In genomic region chr17:16074423-16074822, GRCh38 we compare ENCODE assay signal across 30 cellular contexts.
"Had no signal": no experiment of that assay in that cellular context is flagged by ENCODE, and none has a peak within 500 bp of the region (broad histone marks: within the 10 kb centered on the region; RNA-seq: fewer than 3 reads in every experiment).

No MANE protein-coding gene starts in this region.

- H3K4me3 Mint-ChIP-seq: activated CD4-positive, alpha-beta memory T cell treated with anti-CD3 and anti-CD28 coated beads for 36 hours; activated CD4-positive, alpha-beta T cell treated with anti-CD3 and anti-CD28 coated beads for 36 hours; activated CD4-positive, alpha-beta T cell treated with anti-CD3 and anti-CD28 coated beads, Interleukin-2, amount 10 ng/mL, durations not matched to agents 24 days and 14 days; activated naive CD4-positive, alpha-beta T cell treated with anti-CD3 and anti-CD28 coated beads for 36 hours; activated naive CD4-positive, alpha-beta T cell treated with anti-CD3 and anti-CD28 coated beads, Interleukin-2, amount 50 U/mL, for 24 hours; activated naive CD8-positive, alpha-beta T cell treated with anti-CD3 and anti-CD28 coated beads for 36 hours; activated naive CD8-positive, alpha-beta T cell treated with anti-CD3 and anti-CD28 coated beads, Interleukin-2, amount 50 U/mL, for 24 hours; activated T-cell treated with anti-CD3 and anti-CD28 coated beads, Interleukin-2, amount 50 U/mL, for 4 hours; effector memory CD8-positive, alpha-beta T cell had no signal

- H3K4me1 Mint-ChIP-seq: activated CD4-positive, alpha-beta T cell treated with anti-CD3 and anti-CD28 coated beads for 36 hours; activated naive CD8-positive, alpha-beta T cell treated with anti-CD3 and anti-CD28 coated beads for 36 hours; activated naive CD8-positive, alpha-beta T cell treated with anti-CD3 and anti-CD28 coated beads, Interleukin-2, amount 50 U/mL, for 24 hours had no signal

- DNase-seq: activated CD4-positive, alpha-beta memory T cell treated with anti-CD3 and anti-CD28 coated beads for 36 hours; activated CD4-positive, alpha-beta T cell treated with anti-CD3 and anti-CD28 coated beads for 36 hours; activated CD4-positive, alpha-beta T cell treated with anti-CD3 and anti-CD28 coated beads, Interleukin-2, amount 10 ng/mL, durations not matched to agents 24 days and 14 days; activated CD4-positive, CD25-positive, alpha-beta regulatory T cell; activated CD4-positive, CD25-positive, alpha-beta regulatory T cell treated with anti-CD3 and anti-CD28 coated beads, Interleukin-2, amount 50 U/mL, for 72 hours; activated CD8-positive, alpha-beta memory T cell treated with anti-CD3 and anti-CD28 coated beads for 24 hours; activated effector memory CD4-positive, alpha-beta T cell treated with anti-CD3 and anti-CD28 coated beads, Interleukin-2, amount 50 U/mL, for 16 hours; activated naive CD4-positive, alpha-beta T cell treated with anti-CD3 and anti-CD28 coated beads for 36 hours; activated naive CD8-positive, alpha-beta T cell treated with anti-CD3 and anti-CD28 coated beads for 36 hours; activated naive CD8-positive, alpha-beta T cell treated with anti-CD3 and anti-CD28 coated beads, Interleukin-2, amount 50 U/mL, for 24 hours; activated T-cell treated with anti-CD3 and anti-CD28 coated beads, Interleukin-2, amount 50 U/mL, for 4 hours; adrenal gland; amygdala; aorta; body of pancreas; caudate nucleus; cortex of kidney; dermis blood vessel endothelial cell; effector CD4-positive, alpha-beta T cell; effector memory CD8-positive, alpha-beta T cell; erythroblast; foreskin keratinocyte; gastrocnemius medialis; head of caudate nucleus; T-helper 1 cell; T-helper 2 cell had no signal

- H3K27ac Mint-ChIP-seq: activated CD4-positive, alpha-beta memory T cell treated with anti-CD3 and anti-CD28 coated beads for 36 hours; activated CD4-positive, alpha-beta T cell treated with anti-CD3 and anti-CD28 coated beads for 36 hours; activated CD4-positive, alpha-beta T cell treated with anti-CD3 and anti-CD28 coated beads, Interleukin-2, amount 10 ng/mL, durations not matched to agents 24 days and 14 days; activated naive CD4-positive, alpha-beta T cell treated with anti-CD3 and anti-CD28 coated beads for 36 hours; activated naive CD4-positive, alpha-beta T cell treated with anti-CD3 and anti-CD28 coated beads, Interleukin-2, amount 50 U/mL, for 24 hours; activated naive CD8-positive, alpha-beta T cell treated with anti-CD3 and anti-CD28 coated beads for 36 hours; activated naive CD8-positive, alpha-beta T cell treated with anti-CD3 and anti-CD28 coated beads, Interleukin-2, amount 50 U/mL, for 24 hours; activated T-helper 2 cell treated with anti-CD3 and anti-CD28 coated beads, Interferon-gamma antibody, Interleukin-2, Interleukin-4, amounts not matched to agents 10 μg/mL and 5 μg/mL and 100 μg/mL, durations not matched to agents 14 hours and 24 hours and 36 hours had no signal

- H3K4me1 ChIP-seq: adrenal gland, body of pancreas, esophagus muscularis mucosa, foreskin keratinocyte, gastrocnemius medialis had no signal

- ATAC-seq: activated CD4-positive, alpha-beta T cell treated with anti-CD3 and anti-CD28 coated beads for 36 hours; activated naive CD8-positive, alpha-beta T cell treated with anti-CD3 and anti-CD28 coated beads, Interleukin-2, amount 50 U/mL, for 24 hours; activated T-cell treated with anti-CD3 and anti-CD28 coated beads, Interleukin-2, amount 50 U/mL, for 4 hours; body of pancreas; effector memory CD8-positive, alpha-beta T cell; foreskin keratinocyte; gastrocnemius medialis had no signal

- H3K4me3 ChIP-seq: adrenal gland, body of pancreas, esophagus muscularis mucosa, gastrocnemius medialis had no signal

- FAIRE-seq: colon had no signal

- H3K27me3 Mint-ChIP-seq: activated CD4-positive, alpha-beta memory T cell treated with anti-CD3 and anti-CD28 coated beads for 36 hours; activated CD4-positive, alpha-beta T cell treated with anti-CD3 and anti-CD28 coated beads for 36 hours; activated CD4-positive, alpha-beta T cell treated with anti-CD3 and anti-CD28 coated beads, Interleukin-2, amount 10 ng/mL, durations not matched to agents 24 days and 14 days; activated naive CD4-positive, alpha-beta T cell treated with anti-CD3 and anti-CD28 coated beads, Interleukin-2, amount 50 U/mL, for 24 hours; activated naive CD8-positive, alpha-beta T cell treated with anti-CD3 and anti-CD28 coated beads for 36 hours; activated naive CD8-positive, alpha-beta T cell treated with anti-CD3 and anti-CD28 coated beads, Interleukin-2, amount 50 U/mL, for 24 hours; effector memory CD8-positive, alpha-beta T cell had no signal

- H3K27ac ChIP-seq: adrenal gland, body of pancreas, esophagus muscularis mucosa, foreskin keratinocyte, gastrocnemius medialis had no signal

- H3K27me3 ChIP-seq: adrenal gland, body of pancreas, esophagus muscularis mucosa, foreskin keratinocyte, gastrocnemius medialis had no signal

- H3K9me3 ChIP-seq: adrenal gland, body of pancreas, esophagus muscularis mucosa, gastrocnemius medialis had no signal

- H3K9me3 Mint-ChIP-seq: activated CD4-positive, alpha-beta memory T cell treated with anti-CD3 and anti-CD28 coated beads for 36 hours; activated CD4-positive, alpha-beta T cell treated with anti-CD3 and anti-CD28 coated beads, Interleukin-2, amount 10 ng/mL, durations not matched to agents 24 days and 14 days; activated naive CD4-positive, alpha-beta T cell treated with anti-CD3 and anti-CD28 coated beads for 36 hours; activated naive CD4-positive, alpha-beta T cell treated with anti-CD3 and anti-CD28 coated beads, Interleukin-2, amount 50 U/mL, for 24 hours; activated naive CD8-positive, alpha-beta T cell treated with anti-CD3 and anti-CD28 coated beads for 36 hours; activated naive CD8-positive, alpha-beta T cell treated with anti-CD3 and anti-CD28 coated beads, Interleukin-2, amount 50 U/mL, for 24 hours; activated T-cell treated with anti-CD3 and anti-CD28 coated beads, Interleukin-2, amount 50 U/mL, for 4 hours; activated T-helper 2 cell treated with anti-CD3 and anti-CD28 coated beads, Interferon-gamma antibody, Interleukin-2, Interleukin-4, amounts not matched to agents 10 μg/mL and 5 μg/mL and 100 μg/mL, durations not matched to agents 14 hours and 24 hours and 36 hours; effector memory CD8-positive, alpha-beta T cell had no signal
